ENCODE assay signal across 8 cellular contexts in genomic region chr1:58652351-58653184, GRCh38. TPM values are rescaled to one million over a fixed set of nuclear protein-coding genes. Genes with fewer than 3 reads are reported as not detected.
A peak's percentile ranks its signal among the peaks of the same experiment; 100 is the strongest.
DNase-seq lines count a peak whose midpoint lies in the region; ATAC-seq and TF ChIP-seq lines count a peak whose summit lies in the region.

No MANE protein-coding gene starts in this region.

- H3K36me3 ChIP-seq in esophagus squamous epithelium (peaks cover 0 to 29% (median 0%) of the 10 kb centered on the region in 3 donors), suprapubic skin (peaks cover 7% of the 10 kb centered on the region)

- DNase-seq in DMS79 (lab: John Stamatoyannopoulos, UW) (peak; percentile 48), HT1080 (ENCODE audit: low read depth) (peak; percentile 69), NOMO-1 treated with DMSO at 0.1 percent for 48 hours (lab: John Stamatoyannopoulos, UW; ENCODE audit: unreplicated experiment) (peak; percentile 77), esophagus squamous epithelium (lab: John Stamatoyannopoulos, UW) (no peak), suprapubic skin (ENCODE audit: low spot score in 2 of 2) (no peak)
- peak; percentile 20 for DNase-seq in activated CD8-positive, alpha-beta memory T cell treated with anti-CD3 and anti-CD28 coated beads, Interleukin-2, amount 50 U/mL, for 1 hour (ENCODE audit: extremely low read depth)

- 36 to 42% methylated on average over 8 of the region's 8 CpGs for WGBS in esophagus squamous epithelium, 2 donors
- WGBS in suprapubic skin, result 34% methylated on average over 8 of the region's 8 CpGs

- H3K4me1 ChIP-seq in esophagus squamous epithelium (peaks cover 0 to 24% (median 0%) of the 10 kb centered on the region in 3 donors), suprapubic skin (peaks cover 10% of the 10 kb centered on the region)

- H3K27ac ChIP-seq in esophagus squamous epithelium (peak overlapping the region; percentile 3 to 54 (median 7)), suprapubic skin (no peak overlapping the region)

- TF ChIP-seq POLR2A in esophagus squamous epithelium (IDR thresholded peaks at IDR 0.05) (no peak), suprapubic skin (IDR thresholded peaks at IDR 0.05) (no peak)

- peaks cover 4% of the 10 kb centered on the region for H3K4me1 Mint-ChIP-seq in nephron

- intact Hi-C loops in esophagus squamous epithelium (cut with DNase I), result loop anchor here (5.0 to 10.0 kb wide), 2 partner anchors 108 to 135 kb away; partner anchors contain the start of gene OMA1

- TF ChIP-seq CTCF in esophagus squamous epithelium (IDR thresholded peaks at IDR 0.05), result peak; percentile 58 to 93 (median 86)
- TF ChIP-seq CTCF in nephron (IDR thresholded peaks at IDR 0.05; ENCODE audit: unreplicated experiment in 3 of 3), result peak; percentile 81 to 86 (median 81)
- peak; percentile 68 to 89 for TF ChIP-seq CTCF in suprapubic skin (IDR thresholded peaks at IDR 0.05)

- peaks cover 22% of the 10 kb centered on the region for H3K36me3 Mint-ChIP-seq in nephron (ENCODE audit: low read depth)

- H3K4me3 ChIP-seq in esophagus squamous epithelium (peak overlapping the region in 1 of 4 donors; percentile 1), suprapubic skin (no peak overlapping the region)

- H3K9me3 ChIP-seq in esophagus squamous epithelium (no peaks in the 10 kb centered on the region), suprapubic skin (no peaks in the 10 kb centered on the region)

- H3K27me3 ChIP-seq in esophagus squamous epithelium (no peaks in the 10 kb centered on the region), suprapubic skin (no peaks in the 10 kb centered on the region)

- ATAC-seq in GM21447 (IDR thresholded peaks at IDR 0.05; ENCODE audit: unreplicated experiment), result peak; percentile 87

- H3K27me3 Mint-ChIP-seq in nephron (ENCODE audit: low read depth), result no peaks in the 10 kb centered on the region

- TF ChIP-seq EP300 in suprapubic skin (IDR thresholded peaks at IDR 0.05), result no peak

- peak overlapping the region in 2 of 3 experiments; percentile 11 to 42 for H3K27ac Mint-ChIP-seq in nephron

- H3K9me3 Mint-ChIP-seq in nephron, result no peaks in the 10 kb centered on the region

- H3K4me3 Mint-ChIP-seq in nephron, result no peak overlapping the region

RNA-seq across cellular contexts. Expression of gene MYSM1, which starts 47.3 kb away (rescaled TPM):
- 8.6 and 9.9 TPM in 2 replicates for total RNA-seq in HT1080 (2014; rRNA removed; shearing (Covaris generic))
- 11.2 and 13.2 TPM in 2 replicates for polyA plus RNA-seq in HT1080 (2015; cell fraction: cytosol; rRNA removed)
- polyA plus RNA-seq in HT1080 (2015; cell fraction: nucleus; rRNA removed), result 106 and 120 TPM in 2 replicates
- total RNA-seq in esophagus squamous epithelium (10 to 100 TPM in 3 of 4 donors, 1 to 10 TPM in 1; 7.0 to 42.0 (median 21.6) TPM), suprapubic skin (10 to 100 TPM; 21.5 to 62.4 (median 25.1) TPM)

Comparison
In these comparisons a context has a peak if more than half of its experiments do, and no peak if none do; other contexts are left out.
1. DNase-seq: peak in DMS79 (single experiment), HT1080 (single experiment), NOMO-1 treated with DMSO at 0.1 percent for 48 hours (single experiment) and activated CD8-positive, alpha-beta memory T cell treated with anti-CD3 and anti-CD28 coated beads, Interleukin-2, amount 50 U/mL, for 1 hour (single experiment); none in esophagus squamous epithelium (single experiment) and suprapubic skin (0 of 2).
2. Peak in every context shown above with its lines, with median percentiles within 50 percentile points of each other: CTCF ChIP-seq.